1 cellular context compared by ENCODE assay signal in the genomic region with DNA sequence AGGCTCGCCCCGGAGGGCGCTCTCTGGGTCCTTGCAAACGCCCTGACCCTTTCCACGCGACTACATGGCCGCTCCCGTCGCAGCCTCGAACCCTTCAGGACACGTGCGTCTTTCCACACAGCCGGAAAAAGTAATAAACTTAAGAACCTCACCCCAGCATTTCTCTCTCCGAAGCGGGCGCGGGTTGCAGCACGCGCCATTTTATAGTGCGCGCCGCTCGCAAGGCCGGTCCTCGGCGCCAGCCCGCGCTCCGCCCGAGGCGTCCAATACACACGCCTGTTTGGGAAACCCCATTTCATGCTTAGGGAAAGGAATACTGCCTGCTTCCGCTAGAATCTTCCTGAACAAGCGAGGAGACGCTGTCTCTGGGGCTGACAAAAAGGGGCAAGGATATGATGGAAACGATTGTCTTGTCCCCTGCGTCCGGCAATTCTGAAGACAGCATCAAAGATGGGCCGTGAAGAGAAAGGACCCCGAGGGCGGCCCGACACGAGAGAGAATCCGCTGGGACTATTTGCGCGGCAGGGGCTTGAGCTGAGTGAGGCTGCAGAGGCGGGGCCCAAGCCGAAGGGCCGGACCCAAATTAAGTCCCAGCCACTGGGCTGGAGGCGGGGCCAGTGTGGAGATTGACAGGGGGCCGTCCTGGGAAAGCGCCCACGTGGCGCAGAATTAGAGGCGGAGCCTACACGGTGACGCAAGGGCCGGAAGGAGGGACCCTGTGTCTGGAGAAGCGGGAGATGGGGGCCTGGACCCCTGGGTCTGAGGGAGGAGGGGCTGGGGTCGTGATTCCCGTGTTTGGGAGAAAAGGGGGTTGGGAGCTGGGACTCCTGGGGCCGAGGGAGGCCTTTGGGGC.
TF ChIP-seq lines count a peak whose summit lies in the region.

No MANE protein-coding gene starts in this region.

TF ChIP-seq in WTC11, 78 proteins besides CTCF, POLR2A, EP300 and RAD21 (continued from another document and continues in another):
- no peak for TF ChIP-seq ZNF232 (CRISPR knock-in tag; IDR thresholded peaks at IDR 0.05)
- no peak; the same call in 1 of the 2 replicates for TF ChIP-seq PRRX2 (CRISPR knock-in tag; IDR thresholded peaks at IDR 0.05)
- no peak for TF ChIP-seq RELA (CRISPR knock-in tag; IDR thresholded peaks at IDR 0.05; ENCODE audit: borderline replicate concordance)
- TF ChIP-seq, protein P1, sequence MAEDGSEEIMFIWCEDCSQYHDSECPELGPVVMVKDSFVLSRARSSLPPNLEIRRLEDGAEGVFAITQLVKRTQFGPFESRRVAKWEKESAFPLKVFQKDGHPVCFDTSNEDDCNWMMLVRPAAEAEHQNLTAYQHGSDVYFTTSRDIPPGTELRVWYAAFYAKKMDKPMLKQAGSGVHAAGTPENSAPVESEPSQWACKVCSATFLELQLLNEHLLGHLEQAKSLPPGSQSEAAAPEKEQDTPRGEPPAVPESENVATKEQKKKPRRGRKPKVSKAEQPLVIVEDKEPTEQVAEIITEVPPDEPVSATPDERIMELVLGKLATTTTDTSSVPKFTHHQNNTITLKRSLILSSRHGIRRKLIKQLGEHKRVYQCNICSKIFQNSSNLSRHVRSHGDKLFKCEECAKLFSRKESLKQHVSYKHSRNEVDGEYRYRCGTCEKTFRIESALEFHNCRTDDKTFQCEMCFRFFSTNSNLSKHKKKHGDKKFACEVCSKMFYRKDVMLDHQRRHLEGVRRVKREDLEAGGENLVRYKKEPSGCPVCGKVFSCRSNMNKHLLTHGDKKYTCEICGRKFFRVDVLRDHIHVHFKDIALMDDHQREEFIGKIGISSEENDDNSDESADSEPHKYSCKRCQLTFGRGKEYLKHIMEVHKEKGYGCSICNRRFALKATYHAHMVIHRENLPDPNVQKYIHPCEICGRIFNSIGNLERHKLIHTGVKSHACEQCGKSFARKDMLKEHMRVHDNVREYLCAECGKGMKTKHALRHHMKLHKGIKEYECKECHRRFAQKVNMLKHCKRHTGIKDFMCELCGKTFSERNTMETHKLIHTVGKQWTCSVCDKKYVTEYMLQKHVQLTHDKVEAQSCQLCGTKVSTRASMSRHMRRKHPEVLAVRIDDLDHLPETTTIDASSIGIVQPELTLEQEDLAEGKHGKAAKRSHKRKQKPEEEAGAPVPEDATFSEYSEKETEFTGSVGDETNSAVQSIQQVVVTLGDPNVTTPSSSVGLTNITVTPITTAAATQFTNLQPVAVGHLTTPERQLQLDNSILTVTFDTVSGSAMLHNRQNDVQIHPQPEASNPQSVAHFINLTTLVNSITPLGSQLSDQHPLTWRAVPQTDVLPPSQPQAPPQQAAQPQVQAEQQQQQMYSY (CRISPR knock-in tag; IDR thresholded peaks at IDR 0.05) = no peak
- TF ChIP-seq, protein P2, sequence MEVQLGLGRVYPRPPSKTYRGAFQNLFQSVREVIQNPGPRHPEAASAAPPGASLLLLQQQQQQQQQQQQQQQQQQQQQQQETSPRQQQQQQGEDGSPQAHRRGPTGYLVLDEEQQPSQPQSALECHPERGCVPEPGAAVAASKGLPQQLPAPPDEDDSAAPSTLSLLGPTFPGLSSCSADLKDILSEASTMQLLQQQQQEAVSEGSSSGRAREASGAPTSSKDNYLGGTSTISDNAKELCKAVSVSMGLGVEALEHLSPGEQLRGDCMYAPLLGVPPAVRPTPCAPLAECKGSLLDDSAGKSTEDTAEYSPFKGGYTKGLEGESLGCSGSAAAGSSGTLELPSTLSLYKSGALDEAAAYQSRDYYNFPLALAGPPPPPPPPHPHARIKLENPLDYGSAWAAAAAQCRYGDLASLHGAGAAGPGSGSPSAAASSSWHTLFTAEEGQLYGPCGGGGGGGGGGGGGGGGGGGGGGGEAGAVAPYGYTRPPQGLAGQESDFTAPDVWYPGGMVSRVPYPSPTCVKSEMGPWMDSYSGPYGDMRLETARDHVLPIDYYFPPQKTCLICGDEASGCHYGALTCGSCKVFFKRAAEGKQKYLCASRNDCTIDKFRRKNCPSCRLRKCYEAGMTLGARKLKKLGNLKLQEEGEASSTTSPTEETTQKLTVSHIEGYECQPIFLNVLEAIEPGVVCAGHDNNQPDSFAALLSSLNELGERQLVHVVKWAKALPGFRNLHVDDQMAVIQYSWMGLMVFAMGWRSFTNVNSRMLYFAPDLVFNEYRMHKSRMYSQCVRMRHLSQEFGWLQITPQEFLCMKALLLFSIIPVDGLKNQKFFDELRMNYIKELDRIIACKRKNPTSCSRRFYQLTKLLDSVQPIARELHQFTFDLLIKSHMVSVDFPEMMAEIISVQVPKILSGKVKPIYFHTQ (CRISPR knock-in tag; IDR thresholded peaks at IDR 0.05) = peak; percentile 68; the same call in 1 of the 2 replicates
- TF ChIP-seq, protein P3, sequence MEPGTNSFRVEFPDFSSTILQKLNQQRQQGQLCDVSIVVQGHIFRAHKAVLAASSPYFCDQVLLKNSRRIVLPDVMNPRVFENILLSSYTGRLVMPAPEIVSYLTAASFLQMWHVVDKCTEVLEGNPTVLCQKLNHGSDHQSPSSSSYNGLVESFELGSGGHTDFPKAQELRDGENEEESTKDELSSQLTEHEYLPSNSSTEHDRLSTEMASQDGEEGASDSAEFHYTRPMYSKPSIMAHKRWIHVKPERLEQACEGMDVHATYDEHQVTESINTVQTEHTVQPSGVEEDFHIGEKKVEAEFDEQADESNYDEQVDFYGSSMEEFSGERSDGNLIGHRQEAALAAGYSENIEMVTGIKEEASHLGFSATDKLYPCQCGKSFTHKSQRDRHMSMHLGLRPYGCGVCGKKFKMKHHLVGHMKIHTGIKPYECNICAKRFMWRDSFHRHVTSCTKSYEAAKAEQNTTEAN (CRISPR knock-in tag; IDR thresholded peaks at IDR 0.05) = no peak
- TF ChIP-seq, protein P4, sequence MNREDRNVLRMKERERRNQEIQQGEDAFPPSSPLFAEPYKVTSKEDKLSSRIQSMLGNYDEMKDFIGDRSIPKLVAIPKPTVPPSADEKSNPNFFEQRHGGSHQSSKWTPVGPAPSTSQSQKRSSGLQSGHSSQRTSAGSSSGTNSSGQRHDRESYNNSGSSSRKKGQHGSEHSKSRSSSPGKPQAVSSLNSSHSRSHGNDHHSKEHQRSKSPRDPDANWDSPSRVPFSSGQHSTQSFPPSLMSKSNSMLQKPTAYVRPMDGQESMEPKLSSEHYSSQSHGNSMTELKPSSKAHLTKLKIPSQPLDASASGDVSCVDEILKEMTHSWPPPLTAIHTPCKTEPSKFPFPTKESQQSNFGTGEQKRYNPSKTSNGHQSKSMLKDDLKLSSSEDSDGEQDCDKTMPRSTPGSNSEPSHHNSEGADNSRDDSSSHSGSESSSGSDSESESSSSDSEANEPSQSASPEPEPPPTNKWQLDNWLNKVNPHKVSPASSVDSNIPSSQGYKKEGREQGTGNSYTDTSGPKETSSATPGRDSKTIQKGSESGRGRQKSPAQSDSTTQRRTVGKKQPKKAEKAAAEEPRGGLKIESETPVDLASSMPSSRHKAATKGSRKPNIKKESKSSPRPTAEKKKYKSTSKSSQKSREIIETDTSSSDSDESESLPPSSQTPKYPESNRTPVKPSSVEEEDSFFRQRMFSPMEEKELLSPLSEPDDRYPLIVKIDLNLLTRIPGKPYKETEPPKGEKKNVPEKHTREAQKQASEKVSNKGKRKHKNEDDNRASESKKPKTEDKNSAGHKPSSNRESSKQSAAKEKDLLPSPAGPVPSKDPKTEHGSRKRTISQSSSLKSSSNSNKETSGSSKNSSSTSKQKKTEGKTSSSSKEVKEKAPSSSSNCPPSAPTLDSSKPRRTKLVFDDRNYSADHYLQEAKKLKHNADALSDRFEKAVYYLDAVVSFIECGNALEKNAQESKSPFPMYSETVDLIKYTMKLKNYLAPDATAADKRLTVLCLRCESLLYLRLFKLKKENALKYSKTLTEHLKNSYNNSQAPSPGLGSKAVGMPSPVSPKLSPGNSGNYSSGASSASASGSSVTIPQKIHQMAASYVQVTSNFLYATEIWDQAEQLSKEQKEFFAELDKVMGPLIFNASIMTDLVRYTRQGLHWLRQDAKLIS (CRISPR knock-in tag; IDR thresholded peaks at IDR 0.05; ENCODE audit: borderline replicate concordance) = no peak
- TF ChIP-seq, protein P5, sequence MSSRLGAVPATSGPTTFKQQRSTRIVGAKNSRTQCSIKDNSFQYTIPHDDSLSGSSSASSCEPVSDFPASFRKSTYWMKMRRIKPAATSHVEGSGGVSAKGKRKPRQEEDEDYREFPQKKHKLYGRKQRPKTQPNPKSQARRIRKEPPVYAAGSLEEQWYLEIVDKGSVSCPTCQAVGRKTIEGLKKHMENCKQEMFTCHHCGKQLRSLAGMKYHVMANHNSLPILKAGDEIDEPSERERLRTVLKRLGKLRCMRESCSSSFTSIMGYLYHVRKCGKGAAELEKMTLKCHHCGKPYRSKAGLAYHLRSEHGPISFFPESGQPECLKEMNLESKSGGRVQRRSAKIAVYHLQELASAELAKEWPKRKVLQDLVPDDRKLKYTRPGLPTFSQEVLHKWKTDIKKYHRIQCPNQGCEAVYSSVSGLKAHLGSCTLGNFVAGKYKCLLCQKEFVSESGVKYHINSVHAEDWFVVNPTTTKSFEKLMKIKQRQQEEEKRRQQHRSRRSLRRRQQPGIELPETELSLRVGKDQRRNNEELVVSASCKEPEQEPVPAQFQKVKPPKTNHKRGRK (CRISPR knock-in tag; IDR thresholded peaks at IDR 0.05; ENCODE audit: borderline replicate concordance) = no peak
- no peak for TF ChIP-seq JAZF1 (CRISPR knock-in tag; IDR thresholded peaks at IDR 0.05)
- TF ChIP-seq NFE2L1 (CRISPR knock-in tag; IDR thresholded peaks at IDR 0.05) = peak; percentile 69; the same call in 1 of the 2 replicates
- TF ChIP-seq, protein P6, sequence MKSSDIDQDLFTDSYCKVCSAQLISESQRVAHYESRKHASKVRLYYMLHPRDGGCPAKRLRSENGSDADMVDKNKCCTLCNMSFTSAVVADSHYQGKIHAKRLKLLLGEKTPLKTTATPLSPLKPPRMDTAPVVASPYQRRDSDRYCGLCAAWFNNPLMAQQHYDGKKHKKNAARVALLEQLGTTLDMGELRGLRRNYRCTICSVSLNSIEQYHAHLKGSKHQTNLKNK (CRISPR knock-in tag; IDR thresholded peaks at IDR 0.05) = no peak
- no peak for TF ChIP-seq EMX1 (CRISPR knock-in tag; IDR thresholded peaks at IDR 0.05)
- no peak for TF ChIP-seq ATF1 (CRISPR knock-in tag; IDR thresholded peaks at IDR 0.05)
- no peak for TF ChIP-seq ESRRA (CRISPR knock-in tag; IDR thresholded peaks at IDR 0.05; ENCODE audit: borderline replicate concordance)
- no peak for TF ChIP-seq CBFB (CRISPR knock-in tag; IDR thresholded peaks at IDR 0.05; ENCODE audit: low read depth)
- TF ChIP-seq CREB1 (CRISPR knock-in tag; IDR thresholded peaks at IDR 0.05) = no peak
- TF ChIP-seq CREM (CRISPR knock-in tag; IDR thresholded peaks at IDR 0.05) = 0 out of 2 replicates have a peak, but pooled peaks have one; percentile 62
- TF ChIP-seq, protein P7, sequence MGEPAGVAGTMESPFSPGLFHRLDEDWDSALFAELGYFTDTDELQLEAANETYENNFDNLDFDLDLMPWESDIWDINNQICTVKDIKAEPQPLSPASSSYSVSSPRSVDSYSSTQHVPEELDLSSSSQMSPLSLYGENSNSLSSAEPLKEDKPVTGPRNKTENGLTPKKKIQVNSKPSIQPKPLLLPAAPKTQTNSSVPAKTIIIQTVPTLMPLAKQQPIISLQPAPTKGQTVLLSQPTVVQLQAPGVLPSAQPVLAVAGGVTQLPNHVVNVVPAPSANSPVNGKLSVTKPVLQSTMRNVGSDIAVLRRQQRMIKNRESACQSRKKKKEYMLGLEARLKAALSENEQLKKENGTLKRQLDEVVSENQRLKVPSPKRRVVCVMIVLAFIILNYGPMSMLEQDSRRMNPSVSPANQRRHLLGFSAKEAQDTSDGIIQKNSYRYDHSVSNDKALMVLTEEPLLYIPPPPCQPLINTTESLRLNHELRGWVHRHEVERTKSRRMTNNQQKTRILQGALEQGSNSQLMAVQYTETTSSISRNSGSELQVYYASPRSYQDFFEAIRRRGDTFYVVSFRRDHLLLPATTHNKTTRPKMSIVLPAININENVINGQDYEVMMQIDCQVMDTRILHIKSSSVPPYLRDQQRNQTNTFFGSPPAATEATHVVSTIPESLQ (CRISPR knock-in tag; IDR thresholded peaks at IDR 0.05) = no peak
- peak; percentile 85 for TF ChIP-seq TEAD1 (CRISPR knock-in tag; IDR thresholded peaks at IDR 0.05)
- TF ChIP-seq, protein P8, sequence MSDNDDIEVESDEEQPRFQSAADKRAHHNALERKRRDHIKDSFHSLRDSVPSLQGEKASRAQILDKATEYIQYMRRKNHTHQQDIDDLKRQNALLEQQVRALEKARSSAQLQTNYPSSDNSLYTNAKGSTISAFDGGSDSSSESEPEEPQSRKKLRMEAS (CRISPR knock-in tag; IDR thresholded peaks at IDR 0.05) = peak; percentile 80
- TF ChIP-seq TEAD4 (CRISPR knock-in tag; IDR thresholded peaks at IDR 0.05) = peak; percentile 45; the same call in 1 of the 2 replicates
- peak; percentile 63 for TF ChIP-seq FOXK1 (CRISPR knock-in tag; IDR thresholded peaks at IDR 0.05)
- no peak for TF ChIP-seq TP53 (CRISPR knock-in tag; IDR thresholded peaks at IDR 0.05)
- TF ChIP-seq KAT7 (CRISPR knock-in tag; IDR thresholded peaks at IDR 0.05; ENCODE audit: borderline replicate concordance) = 0 out of 2 replicates have a peak, but pooled peaks have one; percentile 71
- no peak for TF ChIP-seq ELF4 (CRISPR knock-in tag; IDR thresholded peaks at IDR 0.05; ENCODE audit: low read depth)
- no peak for TF ChIP-seq FOXJ3 (CRISPR knock-in tag; IDR thresholded peaks at IDR 0.05; ENCODE audit: borderline replicate concordance)
- TF ChIP-seq, protein P9, sequence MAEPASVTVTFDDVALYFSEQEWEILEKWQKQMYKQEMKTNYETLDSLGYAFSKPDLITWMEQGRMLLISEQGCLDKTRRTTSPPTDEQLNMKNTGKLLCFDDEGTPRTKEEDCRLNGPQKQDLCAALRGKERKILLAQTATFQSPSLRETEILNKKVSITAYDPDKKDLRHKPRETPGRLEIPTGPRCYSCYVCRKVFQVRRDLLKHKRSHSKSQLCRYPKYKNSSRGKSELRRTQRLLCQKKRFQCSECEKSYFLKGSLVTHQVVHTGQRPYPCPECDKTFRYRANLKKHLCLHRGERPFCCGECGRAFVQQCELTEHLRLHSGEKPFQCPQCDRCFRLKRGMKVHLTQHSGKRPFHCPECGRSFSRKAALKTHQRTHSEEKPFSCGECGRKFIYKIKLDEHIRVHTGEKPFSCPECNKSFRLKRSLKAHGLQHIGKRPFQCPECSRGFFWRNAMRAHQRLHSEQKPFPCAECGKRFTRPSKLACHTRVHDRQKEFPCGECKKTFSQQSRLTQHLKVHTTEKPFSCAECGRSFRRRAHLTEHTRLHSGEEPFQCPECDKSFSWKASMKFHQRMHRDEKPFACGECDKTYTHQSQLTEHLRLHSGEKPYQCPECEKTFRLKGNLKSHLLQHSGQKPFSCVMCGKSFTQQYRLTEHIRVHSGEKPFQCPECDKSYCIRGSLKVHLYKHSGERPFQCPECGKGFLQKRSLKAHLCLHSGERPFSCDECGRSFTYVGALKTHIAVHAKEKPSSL (CRISPR knock-in tag; conservative IDR thresholded peaks at IDR 0.05) = no peak
- no peak for TF ChIP-seq ETV6 (CRISPR knock-in tag; IDR thresholded peaks at IDR 0.05)
